13 cellular contexts compared by ENCODE assay signal in genomic region chr10:99700649-99701048, GRCh38. TPM values are rescaled to one million over a fixed set of nuclear protein-coding genes. Genes with fewer than 3 reads are reported as not detected.
DNase-seq lines count a peak whose midpoint lies in the region; ATAC-seq and TF ChIP-seq lines count a peak whose summit lies in the region.
"Had no signal": no experiment of that assay in that cellular context is flagged by ENCODE, and none has a peak within 500 bp of the region (broad histone marks: within the 10 kb centered on the region; RNA-seq: fewer than 3 reads in every experiment).

No MANE protein-coding gene starts in this region.

- H3K79me1 ChIP-seq in mesenchymal stem cell (replicated peaks; ENCODE audit: low read length, poor library complexity, severe bottlenecking): peaks cover 32% of the 10 kb centered on the region

- H2AK5ac ChIP-seq in mesenchymal stem cell (ENCODE audit: low read length, severe bottlenecking): no peak overlapping the region

- no peak overlapping the region for H3K18ac ChIP-seq in mesenchymal stem cell (ENCODE audit: low read depth in 1 of 2, low read length in 2 of 2)

- H4K91ac ChIP-seq in mesenchymal stem cell (ENCODE audit: low read length): no peak overlapping the region

- intact Hi-C loops in psoas muscle (cut with DNase I): no loop called here
- intact Hi-C loops in head of caudate nucleus (cut with DNase I): no loop called here
- intact Hi-C loops in Right ventricle myocardium superior (cut with DNase I): loop anchor here (10.0 kb wide), 1 partner anchor 266 kb away; the partner anchor contains the start of gene GOT1

- H3K36me3 ChIP-seq in Karpas-422 (ENCODE audit: insufficient read depth, low read length) (peaks cover 4% of the 10 kb centered on the region; the same call in 1 of the 2 replicates), SJCRH30 (peaks cover 20% of the 10 kb centered on the region), mesenchymal stem cell (ENCODE audit: control insufficient read depth in 1 of 2, insufficient read depth in 2 of 2, low read depth in 1 of 2, low read length in 2 of 2) (peaks cover 39 to 95% of the 10 kb centered on the region in 2 experiments), psoas muscle (ENCODE audit: insufficient read depth in 1 of 2, low read depth in 1 of 2) (peaks cover 3 to 63% of the 10 kb centered on the region in 2 donors)
- H3K36me3 ChIP-seq: BLaER1 treated with 17β-estradiol and CSF1 and Interleukin-3, amounts not matched to agents 10 nM and 100 nM had no signal

- no peaks in the 10 kb centered on the region for H3K79me2 ChIP-seq in Karpas-422 (ENCODE audit: low read length)

- H2BK12ac ChIP-seq in mesenchymal stem cell (ENCODE audit: low read length in 2 of 2): no peak overlapping the region

- DNase-seq in Karpas-422 (peak; percentile 12), SJCRH30 (peak; percentile 78 to 94), mesenchymal stem cell (peak; percentile 33), psoas muscle (no peak), head of caudate nucleus (no peak), Right ventricle myocardium superior (no peak), SK-N-DZ (ENCODE audit: low spot score) (no peak)
- DNase-seq: CD4-positive, CD25-positive, alpha-beta regulatory T cell; DMS53; GF-D8 had no signal

- no peak overlapping the region for H4K8ac ChIP-seq in mesenchymal stem cell (ENCODE audit: low read length)

- no peaks in the 10 kb centered on the region for H4K20me1 ChIP-seq in Karpas-422 (ENCODE audit: insufficient read depth, low read depth, low read length)
- H4K20me1 ChIP-seq: BLaER1 treated with 17β-estradiol and CSF1 and Interleukin-3, amounts not matched to agents 10 nM and 100 nM had no signal

- H3K9me2 ChIP-seq in Karpas-422 (replicated peaks; ENCODE audit: insufficient read depth, low read length): no peaks in the 10 kb centered on the region

- no peak for TF ChIP-seq CTCF in psoas muscle (IDR thresholded peaks at IDR 0.05)

- H3K9ac ChIP-seq in Karpas-422 (ENCODE audit: low read length) (no peak overlapping the region), mesenchymal stem cell (ENCODE audit: low read length) (no peak overlapping the region)
- H3K9ac ChIP-seq: BLaER1 treated with 17β-estradiol and CSF1 and Interleukin-3, amounts not matched to agents 10 nM and 100 nM had no signal

- H2BK120ac ChIP-seq in mesenchymal stem cell (ENCODE audit: low read depth, low read length): no peak overlapping the region

- no peak overlapping the region for H3K4ac ChIP-seq in mesenchymal stem cell (ENCODE audit: low read depth in 1 of 2, low read length in 2 of 2)

- H3K4me1 ChIP-seq in Karpas-422 (ENCODE audit: low read length) (no peaks in the 10 kb centered on the region), SJCRH30 (peaks cover 12% of the 10 kb centered on the region; the same call in 1 of the 2 replicates), mesenchymal stem cell (ENCODE audit: control insufficient read depth, insufficient read depth, low read depth, low read length) (no peaks in the 10 kb centered on the region), psoas muscle (no peaks in the 10 kb centered on the region)
- H3K4me1 ChIP-seq: BLaER1 treated with 17β-estradiol and CSF1 and Interleukin-3, amounts not matched to agents 10 nM and 100 nM; HAP-1 had no signal

- peak overlapping the region in 1 of 2 experiments; percentile 64 for H3K23ac ChIP-seq in mesenchymal stem cell (ENCODE audit: low read length in 2 of 2)

- WGBS in mesenchymal stem cell: 98% methylated on average over 3 of the region's 4 CpGs
- 64 to 71% (median 66%) methylated on average over 4 of the region's 4 CpGs for WGBS in psoas muscle, 3 donors

- H2BK15ac ChIP-seq in mesenchymal stem cell (ENCODE audit: low read depth, poor library complexity, severe bottlenecking): no peak overlapping the region

- no peak overlapping the region for H3K27ac ChIP-seq in Karpas-422 (ENCODE audit: low read length)
- H3K27ac ChIP-seq in SJCRH30: peak overlapping the region; percentile 26
- H3K27ac ChIP-seq in mesenchymal stem cell (ENCODE audit: low read length, poor library complexity, severe bottlenecking): no peak overlapping the region
- no peak overlapping the region for H3K27ac ChIP-seq in psoas muscle
- H3K27ac ChIP-seq: BLaER1 treated with 17β-estradiol and CSF1 and Interleukin-3, amounts not matched to agents 10 nM and 100 nM had no signal

- no peak overlapping the region for H2AFZ ChIP-seq in Karpas-422 (ENCODE audit: low read length)
- H2AFZ ChIP-seq in mesenchymal stem cell (ENCODE audit: low read depth, low read length): no peak overlapping the region

- H3K9me3 ChIP-seq in Karpas-422 (ENCODE audit: low read length) (no peaks in the 10 kb centered on the region), SJCRH30 (replicated peaks) (no peaks in the 10 kb centered on the region), mesenchymal stem cell (ENCODE audit: control insufficient read depth, low read length) (no peaks in the 10 kb centered on the region), psoas muscle (no peaks in the 10 kb centered on the region)
- H3K9me3 ChIP-seq: BLaER1 treated with 17β-estradiol and CSF1 and Interleukin-3, amounts not matched to agents 10 nM and 100 nM; HAP-1 had no signal

- H2BK5ac ChIP-seq in mesenchymal stem cell (ENCODE audit: low read depth, low read length, poor library complexity, severe bottlenecking): no peak overlapping the region

- no peak overlapping the region for H3K4me3 ChIP-seq in Karpas-422 (ENCODE audit: low read length)
- no peak overlapping the region for H3K4me3 ChIP-seq in SJCRH30
- H3K4me3 ChIP-seq in mesenchymal stem cell (ENCODE audit: insufficient read depth in 1 of 2, low read depth in 1 of 2, low read length in 2 of 2): no peak overlapping the region
- H3K4me3 ChIP-seq in psoas muscle: no peak overlapping the region
- H3K4me3 ChIP-seq: BLaER1 treated with 17β-estradiol and CSF1 and Interleukin-3, amounts not matched to agents 10 nM and 100 nM; HAP-1 had no signal

- H3K27me3 ChIP-seq in Karpas-422 (ENCODE audit: low read length): no peaks in the 10 kb centered on the region
- no peaks in the 10 kb centered on the region for H3K27me3 ChIP-seq in SJCRH30
- no peaks in the 10 kb centered on the region for H3K27me3 ChIP-seq in mesenchymal stem cell (ENCODE audit: control insufficient read depth in 1 of 2, insufficient read depth in 1 of 2, low read length in 2 of 2)
- H3K27me3 ChIP-seq in psoas muscle (ENCODE audit: insufficient read depth in 3 of 3, low read length in 2 of 3): no peaks in the 10 kb centered on the region
- H3K27me3 ChIP-seq: BLaER1 treated with 17β-estradiol and CSF1 and Interleukin-3, amounts not matched to agents 10 nM and 100 nM had no signal

- no peak overlapping the region for H3K4me2 ChIP-seq in Karpas-422 (ENCODE audit: low read depth, low read length, poor library complexity, severe bottlenecking)
- H3K4me2 ChIP-seq in mesenchymal stem cell (ENCODE audit: low read length, poor library complexity, severe bottlenecking): no peak overlapping the region
- H3K4me2 ChIP-seq: BLaER1 treated with 17β-estradiol and CSF1 and Interleukin-3, amounts not matched to agents 10 nM and 100 nM had no signal

- ATAC-seq in psoas muscle (peak in 3 of 4 donors; percentile 65 to 79 (median 74)), HG03432 (IDR thresholded peaks at IDR 0.05; ENCODE audit: unreplicated experiment) (no peak), Right ventricle myocardium superior (ENCODE audit: poor library complexity) (no peak)

- H3K14ac ChIP-seq in mesenchymal stem cell (ENCODE audit: low read length in 2 of 2): no peak overlapping the region

RNA-seq across cellular contexts. Expression of gene COX15, which starts 31.3 kb away (rescaled TPM):
- total RNA-seq in Karpas-422 (2014; rRNA removed; shearing (Covaris generic); ENCODE audit: low replicate concordance): 45.6 and 53.3 TPM in 2 replicates
- 46.6 and 49.9 TPM in 2 replicates for total RNA-seq in SJCRH30 (2014; rRNA removed; shearing (Covaris generic))
- 13.5 TPM for polyA plus RNA-seq in mesenchymal stem cell (2013, experiment 1 of 2)
- 13.4 TPM for polyA plus RNA-seq in mesenchymal stem cell (2013, experiment 2 of 2)
- total RNA-seq in psoas muscle (10 to 100 TPM; 25.9 to 59.4 (median 39.4) TPM), Right ventricle myocardium superior (32.4 TPM)
- polyA plus RNA-seq in psoas muscle: 10 to 100 TPM; 12.7 to 43.9 (median 12.8) TPM
- polyA plus RNA-seq in SK-N-DZ (2014; cell fraction: cytosol; rRNA removed): 37.4 and 39.2 TPM in 2 replicates
- polyA plus RNA-seq in SK-N-DZ (2014; cell fraction: nucleus; rRNA removed): 16.8 and 19.6 TPM in 2 replicates

RNA-seq across cellular contexts. Expression of gene CUTC, which starts 31.4 kb away (rescaled TPM):
- total RNA-seq in Karpas-422 (2014; rRNA removed; shearing (Covaris generic); ENCODE audit: low replicate concordance): 20.1 and 22.9 TPM in 2 replicates
- 15.5 and 18.3 TPM in 2 replicates for total RNA-seq in SJCRH30 (2014; rRNA removed; shearing (Covaris generic))
- 11.2 TPM for polyA plus RNA-seq in mesenchymal stem cell (2013, experiment 1 of 2)
- 11.2 TPM for polyA plus RNA-seq in mesenchymal stem cell (2013, experiment 2 of 2)
- total RNA-seq in psoas muscle (100 to 1,000 TPM; 108 to 179 (median 133) TPM), Right ventricle myocardium superior (37.2 TPM)
- 100 to 1,000 TPM in 2 of 3 donors, 10 to 100 TPM in 1; 52.8 to 167 (median 112) TPM for polyA plus RNA-seq in psoas muscle
- polyA plus RNA-seq in SK-N-DZ (2014; cell fraction: cytosol; rRNA removed): 32.0 and 44.1 TPM in 2 replicates
- polyA plus RNA-seq in SK-N-DZ (2014; cell fraction: nucleus; rRNA removed): 19.1 and 32.9 TPM in 2 replicates

RNA-seq across cellular contexts. Expression of gene ENTPD7, which starts 41.3 kb away (rescaled TPM):
- 4.9 TPM in 2 replicates for total RNA-seq in Karpas-422 (2014; rRNA removed; shearing (Covaris generic); ENCODE audit: low replicate concordance)
- total RNA-seq in SJCRH30 (2014; rRNA removed; shearing (Covaris generic)): 17.5 and 19.7 TPM in 2 replicates
- 16.1 TPM for polyA plus RNA-seq in mesenchymal stem cell (2013, experiment 1 of 2)
- 16.0 TPM for polyA plus RNA-seq in mesenchymal stem cell (2013, experiment 2 of 2)
- 1 to 10 TPM; 1.1 to 2.1 (median 1.4) TPM for total RNA-seq in psoas muscle
- 1 to 10 TPM in 1 of 3 donors, under 1 TPM in 2; 0.35 to 3.3 (median 0.92) TPM for polyA plus RNA-seq in psoas muscle
- total RNA-seq in Right ventricle myocardium superior: 1.5 TPM
- 5.2 and 7.4 TPM in 2 replicates for polyA plus RNA-seq in SK-N-DZ (2014; cell fraction: cytosol; rRNA removed)
- polyA plus RNA-seq in SK-N-DZ (2014; cell fraction: nucleus; rRNA removed): 2.4 and 2.8 TPM in 2 replicates

Comparison
In these comparisons a context has a peak if more than half of its experiments do, and no peak if none do; other contexts are left out.
1. DNase-seq: peak in Karpas-422 (single experiment), SJCRH30 (2 of 2) and mesenchymal stem cell (single experiment); none in psoas muscle (0 of 2), head of caudate nucleus (0 of 42), Right ventricle myocardium superior (single experiment) and SK-N-DZ (single experiment).
2. ATAC-seq: peak in psoas muscle (3 of 4); none in HG03432 (single experiment) and Right ventricle myocardium superior (single experiment).